In genomic region chr7:157397751-157398691, GRCh38 we compare ENCODE assay signal across 8 cellular contexts.
A peak's percentile ranks its signal among the peaks of the same experiment; 100 is the strongest.
DNase-seq lines count a peak whose midpoint lies in the region; ATAC-seq, FAIRE-seq and TF ChIP-seq lines count a peak whose summit lies in the region.

No MANE protein-coding gene starts in this region.

- H3K4me3 Mint-ChIP-seq in activated naive CD4-positive, alpha-beta T cell treated with anti-CD3 and anti-CD28 coated beads for 36 hours: no peak overlapping the region
- H3K4me3 Mint-ChIP-seq in activated CD4-positive, alpha-beta memory T cell treated with anti-CD3 and anti-CD28 coated beads, Interleukin-2, amount 10 ng/mL, durations not matched to agents 7 days and 5 days: no peak overlapping the region

- peaks cover 6% of the 10 kb centered on the region for H3K4me1 Mint-ChIP-seq in activated naive CD4-positive, alpha-beta T cell treated with anti-CD3 and anti-CD28 coated beads for 36 hours (ENCODE audit: low read depth)
- peaks cover 11% of the 10 kb centered on the region for H3K4me1 Mint-ChIP-seq in activated CD4-positive, alpha-beta memory T cell treated with anti-CD3 and anti-CD28 coated beads, Interleukin-2, amount 10 ng/mL, durations not matched to agents 7 days and 5 days

- H3K27ac ChIP-seq in right atrium auricular region (peak overlapping the region; percentile 68 to 92), small intestine (ENCODE audit: low read depth in 1 of 2, low read length in 1 of 2) (peak overlapping the region in 1 of 2 donors; percentile 27)

- TF ChIP-seq CTCF in right atrium auricular region (IDR thresholded peaks at IDR 0.05): peak; percentile 16 to 58

- H3K36me3 Mint-ChIP-seq in activated naive CD4-positive, alpha-beta T cell treated with anti-CD3 and anti-CD28 coated beads for 36 hours (ENCODE audit: low read depth): peaks cover 16% of the 10 kb centered on the region
- peaks cover 35% of the 10 kb centered on the region for H3K36me3 Mint-ChIP-seq in activated CD4-positive, alpha-beta memory T cell treated with anti-CD3 and anti-CD28 coated beads, Interleukin-2, amount 10 ng/mL, durations not matched to agents 7 days and 5 days (ENCODE audit: low read depth)

- intact Hi-C loops in activated naive CD4-positive, alpha-beta T cell treated with anti-CD3 and anti-CD28 coated beads for 36 hours (cut with micrococcal nuclease): loop anchor here (1.0 kb wide), 1 partner anchor 477 kb away; no protein-coding TSS in a partner anchor

- CTCF ChIA-PET in activated naive CD4-positive, alpha-beta T cell treated with anti-CD3 and anti-CD28 coated beads for 36 hours (lab: Charles Lee): no interaction called here
- CTCF ChIA-PET in activated CD4-positive, alpha-beta memory T cell treated with anti-CD3 and anti-CD28 coated beads, Interleukin-2, amount 10 ng/mL, durations not matched to agents 7 days and 5 days (lab: Charles Lee): interaction anchor here (0.9 to 1.8 kb wide), 3 partner anchors 9 to 957 kb away, joined by 4 to 5 read pairs (median 5); no protein-coding TSS in a partner anchor

- H3K27ac Mint-ChIP-seq in activated naive CD4-positive, alpha-beta T cell treated with anti-CD3 and anti-CD28 coated beads for 36 hours: no peak overlapping the region
- H3K27ac Mint-ChIP-seq in activated CD4-positive, alpha-beta memory T cell treated with anti-CD3 and anti-CD28 coated beads, Interleukin-2, amount 10 ng/mL, durations not matched to agents 7 days and 5 days: peak overlapping the region; percentile 36

- peak; percentile 31 for DNase-seq in activated naive CD4-positive, alpha-beta T cell treated with anti-CD3 and anti-CD28 coated beads for 36 hours
- no peak for DNase-seq in activated naive CD4-positive, alpha-beta T cell (lab: John Stamatoyannopoulos, UW)
- DNase-seq in NCI-H187 treated with DMSO at 0.1 percent for 48 hours (lab: John Stamatoyannopoulos, UW): peak; percentile 85
- peak; percentile 34 for DNase-seq in activated CD4-positive, alpha-beta memory T cell treated with anti-CD3 and anti-CD28 coated beads, Interleukin-2, amount 10 ng/mL, durations not matched to agents 7 days and 5 days
- peak; percentile 73 for DNase-seq in right atrium auricular region (ENCODE audit: low spot score)
- peak; percentile 59 for DNase-seq in small intestine
- no peak for DNase-seq in occipital lobe (lab: John Stamatoyannopoulos, UW)

- no peaks in the 10 kb centered on the region for H3K27me3 ChIP-seq in right atrium auricular region
- H3K27me3 ChIP-seq in small intestine (ENCODE audit: control insufficient read depth in 2 of 2, insufficient read depth in 2 of 2, low read length in 2 of 2): no peaks in the 10 kb centered on the region

- no peak for ATAC-seq in GM21360 (IDR thresholded peaks at IDR 0.05; ENCODE audit: unreplicated experiment)

- H3K9me3 Mint-ChIP-seq in activated naive CD4-positive, alpha-beta T cell treated with anti-CD3 and anti-CD28 coated beads for 36 hours: no peaks in the 10 kb centered on the region
- H3K9me3 Mint-ChIP-seq in activated CD4-positive, alpha-beta memory T cell treated with anti-CD3 and anti-CD28 coated beads, Interleukin-2, amount 10 ng/mL, durations not matched to agents 7 days and 5 days: no peaks in the 10 kb centered on the region

- H3K36me3 ChIP-seq in right atrium auricular region (peaks cover 32% of the 10 kb centered on the region), small intestine (ENCODE audit: control insufficient read depth in 2 of 2, insufficient read depth in 2 of 2, low read length in 2 of 2) (peaks cover 2 to 3% of the 10 kb centered on the region in 2 donors)

- H3K27me3 Mint-ChIP-seq in activated naive CD4-positive, alpha-beta T cell treated with anti-CD3 and anti-CD28 coated beads for 36 hours (ENCODE audit: low read depth): no peaks in the 10 kb centered on the region
- no peaks in the 10 kb centered on the region for H3K27me3 Mint-ChIP-seq in activated CD4-positive, alpha-beta memory T cell treated with anti-CD3 and anti-CD28 coated beads, Interleukin-2, amount 10 ng/mL, durations not matched to agents 7 days and 5 days

- H3K4me1 ChIP-seq in right atrium auricular region (peaks cover 0 to 57% of the 10 kb centered on the region in 2 donors), small intestine (ENCODE audit: control insufficient read depth in 2 of 2, insufficient read depth in 1 of 2, low read depth in 1 of 2, low read length in 1 of 2) (no peaks in the 10 kb centered on the region)

- 48 to 56% (median 55%) methylated on average over 23 of the region's 23 CpGs for WGBS in small intestine, 3 donors

- POLR2A ChIA-PET in activated CD4-positive, alpha-beta memory T cell treated with anti-CD3 and anti-CD28 coated beads, Interleukin-2, amount 10 ng/mL, durations not matched to agents 7 days and 5 days (lab: Charles Lee): interaction anchor here (1.8 kb wide), 1 partner anchor 9 kb away, joined by 5 read pairs; no protein-coding TSS in a partner anchor

- no peak for FAIRE-seq in small intestine (lab: Jason Lieb, UNC)

- H3K4me3 ChIP-seq in right atrium auricular region (no peak overlapping the region), small intestine (ENCODE audit: low read depth in 1 of 2, low read length in 2 of 2) (no peak overlapping the region)

- H3K9me3 ChIP-seq in right atrium auricular region (no peaks in the 10 kb centered on the region), small intestine (ENCODE audit: control insufficient read depth, low read depth) (no peaks in the 10 kb centered on the region)

Comparison
In these comparisons a context has a peak if more than half of its experiments do, and no peak if none do; other contexts are left out.
1. DNase-seq: peak in activated naive CD4-positive, alpha-beta T cell treated with anti-CD3 and anti-CD28 coated beads for 36 hours (single experiment), NCI-H187 treated with DMSO at 0.1 percent for 48 hours (single experiment), activated CD4-positive, alpha-beta memory T cell treated with anti-CD3 and anti-CD28 coated beads, Interleukin-2, amount 10 ng/mL, durations not matched to agents 7 days and 5 days (single experiment), right atrium auricular region (single experiment) and small intestine (single experiment); none in activated naive CD4-positive, alpha-beta T cell (0 of 4) and occipital lobe (single experiment).